Comparison of ENCODE assay signal across 8 cellular contexts in genomic region chr6:20564269-20564668, GRCh38. TPM values are rescaled to one million over a fixed set of nuclear protein-coding genes. Genes with fewer than 3 reads are reported as not detected.
A peak's percentile ranks its signal among the peaks of the same experiment; 100 is the strongest.
DNase-seq lines count a peak whose midpoint lies in the region; FAIRE-seq and TF ChIP-seq lines count a peak whose summit lies in the region.

No MANE protein-coding gene starts in this region.

- H3K36me3 ChIP-seq in small intestine (ENCODE audit: control insufficient read depth in 2 of 2, insufficient read depth in 2 of 2, low read length in 2 of 2) = no peaks in the 10 kb centered on the region

- H3K9me3 ChIP-seq in small intestine (ENCODE audit: control insufficient read depth, low read depth) = no peaks in the 10 kb centered on the region

- no peaks in the 10 kb centered on the region for H3K27me3 ChIP-seq in small intestine (ENCODE audit: control insufficient read depth in 2 of 2, insufficient read depth in 2 of 2, low read length in 2 of 2)

- no peaks in the 10 kb centered on the region for H3K4me1 ChIP-seq in small intestine (ENCODE audit: control insufficient read depth in 2 of 2, insufficient read depth in 1 of 2, low read depth in 1 of 2, low read length in 1 of 2)

- no peak overlapping the region for H3K27ac ChIP-seq in small intestine (ENCODE audit: low read depth in 1 of 2, low read length in 1 of 2)

- DNase-seq in GM12865 (ENCODE audit: low read depth) = peak; percentile 35
- peak; percentile 91 for DNase-seq in NCI-H748 treated with DMSO at 0.1 percent for 48 hours (lab: John Stamatoyannopoulos, UW)
- peak; percentile 3 for DNase-seq in fibroblast of gingiva (ENCODE audit: low read depth)
- peak; percentile 18 for DNase-seq in small intestine
- no peak for DNase-seq in occipital lobe (lab: John Stamatoyannopoulos, UW)
- no peak for DNase-seq in head of caudate nucleus
- DNase-seq in activated CD4-positive, alpha-beta T cell treated with anti-CD3 and anti-CD28 coated beads for 48 hours = no peak

- intact Hi-C loops in head of caudate nucleus (cut with DNase I) = no loop called here

- H3K4me3 ChIP-seq in GM12865 (ENCODE audit: low read depth, low read length) (no peak overlapping the region), small intestine (ENCODE audit: low read depth in 1 of 2, low read length in 2 of 2) (no peak overlapping the region)

- peak; percentile 99 for FAIRE-seq in A204.1 (lab: Jason Lieb, UNC)
- peak; percentile 96 for FAIRE-seq in small intestine (lab: Jason Lieb, UNC)

- TF ChIP-seq CTCF in GM12865 (IDR thresholded peaks at IDR 0.05; ENCODE audit: insufficient read depth, low read depth, low read length, missing control alignments) = peak; percentile 17

RNA-seq across cellular contexts. Expression of gene CDKAL1, which starts 30.0 kb away (rescaled TPM):
- polyA plus RNA-seq in small intestine = 1 to 10 TPM; 2.4 to 5.5 (median 2.7) TPM
- 47.6 TPM for total RNA-seq in occipital lobe

Comparison
In these comparisons a context has a peak if more than half of its experiments do, and no peak if none do; other contexts are left out.
1. DNase-seq: peak in GM12865 (single experiment), NCI-H748 treated with DMSO at 0.1 percent for 48 hours (single experiment), fibroblast of gingiva (single experiment) and small intestine (single experiment); none in occipital lobe (single experiment), head of caudate nucleus (0 of 42) and activated CD4-positive, alpha-beta T cell treated with anti-CD3 and anti-CD28 coated beads for 48 hours (single experiment).